In the genomic region with DNA sequence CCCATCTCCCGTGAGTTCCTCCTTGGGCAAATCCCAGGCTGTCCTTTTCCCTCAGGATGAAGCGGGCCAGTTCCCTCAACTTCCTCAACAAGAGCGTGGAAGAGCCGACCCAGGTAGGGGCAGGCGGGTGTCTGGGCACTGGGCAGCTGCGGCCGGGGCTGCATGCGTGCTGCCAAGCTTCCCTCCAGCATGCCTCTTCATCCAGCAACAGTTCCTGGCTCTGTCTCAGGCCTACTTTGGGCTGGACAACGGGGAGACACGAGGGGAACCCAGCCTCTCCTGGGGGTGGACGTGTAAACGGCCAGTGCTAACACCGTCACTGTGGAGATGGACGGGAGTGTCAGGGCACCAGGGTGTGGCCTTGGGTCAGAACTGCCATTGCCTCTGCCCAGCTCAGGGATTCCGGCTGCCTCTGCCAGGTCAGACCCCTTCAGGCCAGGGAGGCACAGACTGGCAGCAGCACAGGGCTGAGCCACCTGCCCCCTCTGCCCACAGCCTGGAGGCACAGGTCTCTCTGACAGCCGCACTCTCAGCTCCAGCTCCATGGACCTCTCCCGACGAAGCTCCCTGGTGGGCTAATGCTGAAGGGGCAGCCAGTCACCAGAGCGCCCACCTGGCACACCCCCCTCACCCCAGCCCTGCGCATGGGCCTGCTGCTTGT, we compare ENCODE assay signal across 10 cellular contexts. TPM values are rescaled to one million over a fixed set of nuclear protein-coding genes. Genes with fewer than 3 reads are reported as not detected.
A peak's percentile ranks its signal among the peaks of the same experiment; 100 is the strongest.
DNase-seq lines count a peak whose midpoint lies in the region; ATAC-seq, FAIRE-seq and TF ChIP-seq lines count a peak whose summit lies in the region.
"Had no signal": no experiment of that assay in that cellular context is flagged by ENCODE, and none has a peak within 500 bp of the region (broad histone marks: within the 10 kb centered on the region; RNA-seq: fewer than 3 reads in every experiment).

No MANE protein-coding gene starts in this region.

- peaks cover 3 to 50% of the 10 kb centered on the region in 2 donors for H3K36me3 Mint-ChIP-seq in CD4-positive, alpha-beta memory T cell
- H3K36me3 Mint-ChIP-seq in endothelial cell (ENCODE audit: low read depth, unreplicated experiment), result peaks cover 15% of the 10 kb centered on the region
- peaks cover 37% of the 10 kb centered on the region for H3K36me3 Mint-ChIP-seq in activated CD4-positive, alpha-beta memory T cell treated with anti-CD3 and anti-CD28 coated beads, Interleukin-2, amount 10 ng/mL, durations not matched to agents 7 days and 5 days (ENCODE audit: low read depth)

- peak in 1 of 5 donors; percentile 37 for DNase-seq in CD4-positive, alpha-beta memory T cell
- peak; percentile 64 for DNase-seq in RWPE2 (ENCODE audit: low spot score)
- no peak for DNase-seq in endothelial cell (ENCODE audit: low spot score)
- peak in 1 of 2 donors; percentile 67 for DNase-seq in psoas muscle
- DNase-seq in middle frontal gyrus (ENCODE audit: extremely low spot score, low spot score), result no peak
- DNase-seq in GM19239 (ENCODE audit: insufficient read length, low spot score), result no peak
- DNase-seq in NK-92 (lab: John Stamatoyannopoulos, UW; ENCODE audit: unreplicated experiment), result no peak
- no peak for DNase-seq in activated CD4-positive, alpha-beta memory T cell treated with anti-CD3 and anti-CD28 coated beads, Interleukin-2, amount 10 ng/mL, durations not matched to agents 7 days and 5 days
- DNase-seq: activated CD4-positive, alpha-beta T cell treated with anti-CD3 and anti-CD28 coated beads for 4 hours had no signal

- no peak for FAIRE-seq in GM19239 (lab: Jason Lieb, UNC)

- TF ChIP-seq CTCF in RWPE2 (IDR thresholded peaks at IDR 0.05; ENCODE audit: poor library complexity, severe bottlenecking) (no peak), endothelial cell (IDR thresholded peaks at IDR 0.05; ENCODE audit: unreplicated experiment) (no peak), psoas muscle (IDR thresholded peaks at IDR 0.05) (no peak)

- WGBS in psoas muscle, 3 donors, result 68 to 82% (median 73%) methylated on average over 20 of the region's 20 CpGs

- peaks cover 0 to 7% (median 0%) of the 10 kb centered on the region in 8 donors for H3K9me3 Mint-ChIP-seq in CD4-positive, alpha-beta memory T cell
- H3K9me3 Mint-ChIP-seq in endothelial cell (ENCODE audit: unreplicated experiment), result no peaks in the 10 kb centered on the region
- H3K9me3 Mint-ChIP-seq in activated CD4-positive, alpha-beta memory T cell treated with anti-CD3 and anti-CD28 coated beads, Interleukin-2, amount 10 ng/mL, durations not matched to agents 7 days and 5 days, result no peaks in the 10 kb centered on the region

- peaks cover 34% of the 10 kb centered on the region for H3K4me1 ChIP-seq in CD4-positive, alpha-beta memory T cell (ENCODE audit: insufficient read depth, low read length)
- no peaks in the 10 kb centered on the region for H3K4me1 ChIP-seq in RWPE2 (ENCODE audit: insufficient read depth, poor library complexity, severe bottlenecking)
- peaks cover 20% of the 10 kb centered on the region for H3K4me1 ChIP-seq in psoas muscle

- peaks cover 17 to 38% (median 27%) of the 10 kb centered on the region in 4 donors for H3K4me1 Mint-ChIP-seq in CD4-positive, alpha-beta memory T cell
- H3K4me1 Mint-ChIP-seq in endothelial cell (ENCODE audit: unreplicated experiment), result peaks cover 14% of the 10 kb centered on the region
- H3K4me1 Mint-ChIP-seq in activated CD4-positive, alpha-beta memory T cell treated with anti-CD3 and anti-CD28 coated beads, Interleukin-2, amount 10 ng/mL, durations not matched to agents 7 days and 5 days, result peaks cover 32% of the 10 kb centered on the region

- H3K27ac Mint-ChIP-seq in CD4-positive, alpha-beta memory T cell, result peak overlapping the region in 6 of 7 donors; percentile 77 to 98 (median 82)
- H3K27ac Mint-ChIP-seq in endothelial cell (ENCODE audit: unreplicated experiment), result no peak overlapping the region
- no peak overlapping the region for H3K27ac Mint-ChIP-seq in activated CD4-positive, alpha-beta memory T cell treated with anti-CD3 and anti-CD28 coated beads, Interleukin-2, amount 10 ng/mL, durations not matched to agents 7 days and 5 days

- H3K27ac ChIP-seq in CD4-positive, alpha-beta memory T cell (ENCODE audit: low read depth, low read length), result peak overlapping the region; percentile 88
- peak overlapping the region; percentile 82 for H3K27ac ChIP-seq in RWPE2 (ENCODE audit: poor library complexity, severe bottlenecking)
- H3K27ac ChIP-seq in psoas muscle, result peak overlapping the region; percentile 97

- H3K9me3 ChIP-seq in CD4-positive, alpha-beta memory T cell (ENCODE audit: control insufficient read depth in 1 of 2, low read length in 2 of 2), result no peaks in the 10 kb centered on the region
- H3K9me3 ChIP-seq in RWPE2 (ENCODE audit: severe bottlenecking) (no peaks in the 10 kb centered on the region), psoas muscle (no peaks in the 10 kb centered on the region)

- peak overlapping the region in 6 of 8 donors; percentile 21 to 95 (median 92) for H3K4me3 Mint-ChIP-seq in CD4-positive, alpha-beta memory T cell
- H3K4me3 Mint-ChIP-seq in endothelial cell (ENCODE audit: unreplicated experiment), result peak overlapping the region; percentile 69
- H3K4me3 Mint-ChIP-seq in activated CD4-positive, alpha-beta memory T cell treated with anti-CD3 and anti-CD28 coated beads, Interleukin-2, amount 10 ng/mL, durations not matched to agents 7 days and 5 days, result no peak overlapping the region

- no peaks in the 10 kb centered on the region for H3K27me3 Mint-ChIP-seq in CD4-positive, alpha-beta memory T cell
- H3K27me3 Mint-ChIP-seq in endothelial cell (ENCODE audit: unreplicated experiment), result peaks cover 22% of the 10 kb centered on the region
- H3K27me3 Mint-ChIP-seq in activated CD4-positive, alpha-beta memory T cell treated with anti-CD3 and anti-CD28 coated beads, Interleukin-2, amount 10 ng/mL, durations not matched to agents 7 days and 5 days, result no peaks in the 10 kb centered on the region

- ATAC-seq in RWPE2 (ENCODE audit: low read depth), result no peak
- ATAC-seq in psoas muscle, result no peak

- POLR2A ChIA-PET in CD4-positive, alpha-beta memory T cell (lab: Charles Lee; ENCODE audit: partially characterized antibody), result interaction anchor here (0.6 to 8.2 kb wide), 5 partner anchors 14 to 769 kb away, joined by 3 to 167 read pairs (median 10); partner anchors contain the start of genes BANF1, CNIH2 and YIF1A
- POLR2A ChIA-PET in activated CD4-positive, alpha-beta memory T cell treated with anti-CD3 and anti-CD28 coated beads, Interleukin-2, amount 10 ng/mL, durations not matched to agents 7 days and 5 days (lab: Charles Lee), result interaction anchor here (1.4 to 6.1 kb wide), 2 partner anchors 15 kb away, joined by 4 to 78 read pairs; no protein-coding TSS in a partner anchor

- no peaks in the 10 kb centered on the region for H3K27me3 ChIP-seq in CD4-positive, alpha-beta memory T cell (ENCODE audit: insufficient read depth, low read length)
- H3K27me3 ChIP-seq in RWPE2 (ENCODE audit: insufficient read depth, poor library complexity, severe bottlenecking), result no peaks in the 10 kb centered on the region
- no peaks in the 10 kb centered on the region for H3K27me3 ChIP-seq in psoas muscle (ENCODE audit: insufficient read depth in 3 of 3, low read length in 2 of 3)

- CTCF ChIA-PET in CD4-positive, alpha-beta memory T cell (lab: Charles Lee; ENCODE audit: partially characterized antibody), result interaction anchor here (1.2 to 2.4 kb wide), 4 partner anchors 8 to 378 kb away, joined by 3 to 9 read pairs (median 4); partner anchors contain the start of genes FIBP and YIF1A
- CTCF ChIA-PET in activated CD4-positive, alpha-beta memory T cell treated with anti-CD3 and anti-CD28 coated beads, Interleukin-2, amount 10 ng/mL, durations not matched to agents 7 days and 5 days (lab: Charles Lee), result interaction anchor here (2.1 kb wide), 1 partner anchor 44 kb away, joined by 7 read pairs; no protein-coding TSS in a partner anchor

- H3K36me3 ChIP-seq in CD4-positive, alpha-beta memory T cell (ENCODE audit: insufficient read depth, low read length), result peaks cover 27% of the 10 kb centered on the region
- H3K36me3 ChIP-seq in RWPE2 (ENCODE audit: low read depth) (peaks cover 39% of the 10 kb centered on the region), psoas muscle (ENCODE audit: insufficient read depth in 1 of 2, low read depth in 1 of 2) (peaks cover 0 to 50% of the 10 kb centered on the region in 2 donors)

- intact Hi-C loops in CD4-positive, alpha-beta memory T cell (cut with micrococcal nuclease), result loop anchor here (5.0 kb wide), 1 partner anchor 1349 kb away; the partner anchor contains the start of gene ATG2A
- intact Hi-C loops in psoas muscle (cut with DNase I), result no loop called here

- no peak overlapping the region for H3K4me3 ChIP-seq in CD4-positive, alpha-beta memory T cell (ENCODE audit: low read length in 2 of 2)
- no peak overlapping the region for H3K4me3 ChIP-seq in RWPE2 (ENCODE audit: severe bottlenecking)
- peak overlapping the region; percentile 98 for H3K4me3 ChIP-seq in psoas muscle

RNA-seq across cellular contexts. Expression of gene RAB1B, which starts 1.9 kb away (rescaled TPM):
- total RNA-seq in CD4-positive, alpha-beta memory T cell, result 10 to 100 TPM; 76.4 to 79.4 TPM
- 10 to 100 TPM in 1 of 2 donors, 1 to 10 TPM in 1; 9.7 to 15.2 TPM for polyA plus RNA-seq in CD4-positive, alpha-beta memory T cell
- 189 TPM for total RNA-seq in endothelial cell (ENCODE audit: unreplicated experiment)
- 100 to 1,000 TPM; 120 to 146 (median 129) TPM for total RNA-seq in psoas muscle
- polyA plus RNA-seq in psoas muscle, result 100 to 1,000 TPM; 121 to 163 (median 130) TPM
- total RNA-seq in activated CD4-positive, alpha-beta memory T cell treated with anti-CD3 and anti-CD28 coated beads, Interleukin-2, amount 10 ng/mL, durations not matched to agents 7 days and 5 days, result 100 to 1,000 TPM; 146 to 150 TPM

RNA-seq across cellular contexts. Expression of gene KLC2, which starts 9.0 kb away (rescaled TPM):
- total RNA-seq in CD4-positive, alpha-beta memory T cell, result 10 to 100 TPM; 33.6 to 34.0 TPM
- 1 to 10 TPM; 1.7 to 7.3 TPM for polyA plus RNA-seq in CD4-positive, alpha-beta memory T cell
- 35.1 TPM for total RNA-seq in endothelial cell (ENCODE audit: unreplicated experiment)
- 10 to 100 TPM; 39.3 to 62.5 (median 54.4) TPM for total RNA-seq in psoas muscle
- polyA plus RNA-seq in psoas muscle, result 100 to 1,000 TPM in 1 of 3 donors, 10 to 100 TPM in 2; 30.4 to 124 (median 41.5) TPM
- total RNA-seq in activated CD4-positive, alpha-beta memory T cell treated with anti-CD3 and anti-CD28 coated beads, Interleukin-2, amount 10 ng/mL, durations not matched to agents 7 days and 5 days, result 10 to 100 TPM; 32.8 to 33.9 TPM

RNA-seq across cellular contexts. Expression of gene CNIH2, which starts 11.5 kb away (rescaled TPM):
- 1 to 10 TPM; 1.4 to 1.8 TPM for total RNA-seq in CD4-positive, alpha-beta memory T cell
- not detected for polyA plus RNA-seq in CD4-positive, alpha-beta memory T cell
- 1.9 TPM for total RNA-seq in endothelial cell (ENCODE audit: unreplicated experiment)
- total RNA-seq in psoas muscle, result not detected
- under 1 TPM in 1 of 3 donors, not detected in 2; 0.05 TPM for polyA plus RNA-seq in psoas muscle
- total RNA-seq in activated CD4-positive, alpha-beta memory T cell treated with anti-CD3 and anti-CD28 coated beads, Interleukin-2, amount 10 ng/mL, durations not matched to agents 7 days and 5 days, result 1 to 10 TPM; 1.9 to 2.1 TPM

RNA-seq across cellular contexts. Expression of gene YIF1A, which starts 22.4 kb away (rescaled TPM):
- total RNA-seq in CD4-positive, alpha-beta memory T cell, result 10 to 100 TPM; 40.4 to 45.1 TPM
- polyA plus RNA-seq in CD4-positive, alpha-beta memory T cell, result 10 to 100 TPM; 53.4 to 77.5 TPM
- 48.0 TPM for total RNA-seq in endothelial cell (ENCODE audit: unreplicated experiment)
- total RNA-seq in psoas muscle, result 10 to 100 TPM; 70.1 to 90.4 (median 78.6) TPM
- 100 to 1,000 TPM in 1 of 3 donors, 10 to 100 TPM in 2; 87.4 to 161 (median 96.1) TPM for polyA plus RNA-seq in psoas muscle
- total RNA-seq in activated CD4-positive, alpha-beta memory T cell treated with anti-CD3 and anti-CD28 coated beads, Interleukin-2, amount 10 ng/mL, durations not matched to agents 7 days and 5 days, result 10 to 100 TPM; 49.5 to 52.5 TPM

RNA-seq across cellular contexts. Expression of gene TMEM151A, which starts 25.2 kb away (rescaled TPM):
- total RNA-seq in CD4-positive, alpha-beta memory T cell, result not detected
- not detected for polyA plus RNA-seq in CD4-positive, alpha-beta memory T cell
- total RNA-seq in endothelial cell (ENCODE audit: unreplicated experiment) (not detected), psoas muscle (not detected)
- under 1 TPM in 2 of 3 donors, not detected in 1; 0.04 to 0.05 TPM for polyA plus RNA-seq in psoas muscle
- not detected for total RNA-seq in activated CD4-positive, alpha-beta memory T cell treated with anti-CD3 and anti-CD28 coated beads, Interleukin-2, amount 10 ng/mL, durations not matched to agents 7 days and 5 days
- total RNA-seq: esophagus mucosa had no signal

Comparison
In these comparisons a context has a peak if more than half of its experiments do, and no peak if none do; other contexts are left out.
1. H3K27ac Mint-ChIP-seq: peak in CD4-positive, alpha-beta memory T cell (6 of 7); none in endothelial cell (single experiment) and activated CD4-positive, alpha-beta memory T cell treated with anti-CD3 and anti-CD28 coated beads, Interleukin-2, amount 10 ng/mL, durations not matched to agents 7 days and 5 days (single experiment).
2. Peak in every context shown above with its lines, with median percentiles within 50 percentile points of each other: H3K27ac ChIP-seq.